16 cellular contexts compared by ENCODE assay signal in genomic region chr4:21964762-21965319, GRCh38. TPM values are rescaled to one million over a fixed set of nuclear protein-coding genes. Genes with fewer than 3 reads are reported as not detected.
"Had no signal": no experiment of that assay in that cellular context is flagged by ENCODE, and none has a peak within 500 bp of the region (broad histone marks: within the 10 kb centered on the region; RNA-seq: fewer than 3 reads in every experiment).

No MANE protein-coding gene starts in this region.

- H3K4me3 ChIP-seq: coronary artery, dorsolateral prefrontal cortex, esophagus muscularis mucosa, gastroesophageal sphincter, heart left ventricle, left lung, lower lobe of right lung had no signal

- H3K36me3 ChIP-seq: esophagus muscularis mucosa, gastroesophageal sphincter, heart left ventricle, left lung, lower lobe of right lung had no signal

- H3K27me3 ChIP-seq: dorsolateral prefrontal cortex, esophagus muscularis mucosa, foreskin keratinocyte, gastroesophageal sphincter, heart left ventricle, left lung had no signal

- H3K9me3 ChIP-seq: esophagus muscularis mucosa, gastroesophageal sphincter, heart left ventricle, left lung, lower lobe of right lung had no signal

- ATAC-seq: foreskin keratinocyte, gastroesophageal sphincter, heart left ventricle, left cardiac atrium, left lung, left ventricle myocardium superior, lower lobe of right lung had no signal

- H3K27ac ChIP-seq: coronary artery, esophagus muscularis mucosa, foreskin keratinocyte, gastroesophageal sphincter, heart left ventricle, left lung, lower lobe of right lung had no signal

- DNase-seq: dermis blood vessel endothelial cell; dorsolateral prefrontal cortex; effector CD4-positive, alpha-beta T cell; effector memory CD4-positive, alpha-beta T cell; foreskin keratinocyte; heart left ventricle; left cardiac atrium; left lung; left ventricle myocardium superior; lower lobe of right lung; mesenchymal stem cell had no signal

RNA-seq across cellular contexts. Expression of gene KCNIP4, which starts 16.3 kb away (rescaled TPM):
- polyA plus RNA-seq: endothelial cell of umbilical vein, fibroblast of lung, foreskin keratinocyte, heart left ventricle had no signal
